Comparison of ENCODE assay signal across 11 cellular contexts in genomic region chr5:145938699-145939531, GRCh38. TPM values are rescaled to one million over a fixed set of nuclear protein-coding genes. Genes with fewer than 3 reads are reported as not detected.
DNase-seq lines count a peak whose midpoint lies in the region; ATAC-seq and TF ChIP-seq lines count a peak whose summit lies in the region.
"Had no signal": no experiment of that assay in that cellular context is flagged by ENCODE, and none has a peak within 500 bp of the region (broad histone marks: within the 10 kb centered on the region; RNA-seq: fewer than 3 reads in every experiment).

No MANE protein-coding gene starts in this region.

- no peak for DNase-seq in RWPE2 (ENCODE audit: low spot score)
- peak in 1 of 2 donors; percentile 53 for DNase-seq in foreskin keratinocyte
- no peak for DNase-seq in osteocyte (ENCODE audit: extremely low spot score, unreplicated experiment)
- DNase-seq in GM13977 (ENCODE audit: low spot score) = no peak
- DNase-seq in tibial nerve (ENCODE audit: low spot score in 2 of 2) = no peak
- DNase-seq: activated effector memory CD4-positive, alpha-beta T cell treated with anti-CD3 and anti-CD28 coated beads, Interleukin-2, amount 50 U/mL, for 16 hours; NCI-H2029; stimulated activated naive CD8-positive, alpha-beta T cell treated with anti-CD3 and anti-CD28 coated beads, Interleukin-15, amount 100 ng/mL, for 72 hours had no signal

- ATAC-seq in RWPE2 (ENCODE audit: low read depth) (no peak), foreskin keratinocyte (no peak), GM18861 (IDR thresholded peaks at IDR 0.05; ENCODE audit: unreplicated experiment) (no peak)
- ATAC-seq: stimulated activated naive CD8-positive, alpha-beta T cell treated with anti-CD3 and anti-CD28 coated beads, Interleukin-15, amount 100 ng/mL, for 72 hours had no signal

- no peaks in the 10 kb centered on the region for H3K9me3 Mint-ChIP-seq in osteocyte (ENCODE audit: unreplicated experiment)
- H3K9me3 Mint-ChIP-seq: stimulated activated naive CD8-positive, alpha-beta T cell treated with anti-CD3 and anti-CD28 coated beads, Interleukin-15, amount 100 ng/mL, for 72 hours had no signal

- H3K9ac ChIP-seq in HUES6 (ENCODE audit: low read length) (peak overlapping the region; percentile 46), skeletal muscle tissue (ENCODE audit: low read depth in 1 of 3, low read length in 3 of 3) (peak overlapping the region in 1 of 3 donors; percentile 60)

- H3K27me3 Mint-ChIP-seq in osteocyte (ENCODE audit: unreplicated experiment) = no peaks in the 10 kb centered on the region

- H3K27ac Mint-ChIP-seq in osteocyte (ENCODE audit: unreplicated experiment) = no peak overlapping the region
- H3K27ac Mint-ChIP-seq: stimulated activated naive CD8-positive, alpha-beta T cell treated with anti-CD3 and anti-CD28 coated beads, Interleukin-15, amount 100 ng/mL, for 72 hours had no signal

- no peaks in the 10 kb centered on the region for H3K36me3 ChIP-seq in HUES6 (ENCODE audit: control insufficient read depth, insufficient read depth, low read length)
- H3K36me3 ChIP-seq in RWPE2 (ENCODE audit: low read depth) = peaks cover 40% of the 10 kb centered on the region
- no peaks in the 10 kb centered on the region for H3K36me3 ChIP-seq in skeletal muscle tissue (ENCODE audit: control insufficient read depth in 3 of 3, insufficient read depth in 3 of 3, low read length in 3 of 3)
- H3K36me3 ChIP-seq in tibial nerve = no peaks in the 10 kb centered on the region

- in situ Hi-C loops in GM13977 (cut with MboI; ENCODE audit: low pct_unique_long_range_greater_than_20kb, low sequenced_read_pairs, unreplicated experiment) = no loop called here

- no peak overlapping the region for H3K4me3 Mint-ChIP-seq in osteocyte (ENCODE audit: unreplicated experiment)
- H3K4me3 Mint-ChIP-seq: stimulated activated naive CD8-positive, alpha-beta T cell treated with anti-CD3 and anti-CD28 coated beads, Interleukin-15, amount 100 ng/mL, for 72 hours had no signal

- TF ChIP-seq EP300 in tibial nerve (IDR thresholded peaks at IDR 0.05) = no peak

- H3K4me1 Mint-ChIP-seq in osteocyte (ENCODE audit: unreplicated experiment) = peaks cover 41% of the 10 kb centered on the region

- H3K36me3 Mint-ChIP-seq in osteocyte (ENCODE audit: unreplicated experiment) = no peaks in the 10 kb centered on the region

- TF ChIP-seq CTCF in RWPE2 (IDR thresholded peaks at IDR 0.05; ENCODE audit: poor library complexity, severe bottlenecking) = no peak
- TF ChIP-seq CTCF in foreskin keratinocyte (conservative IDR thresholded peaks at IDR 0.05) = no peak
- no peak for TF ChIP-seq CTCF in osteocyte (IDR thresholded peaks at IDR 0.05)
- TF ChIP-seq CTCF in GM13977 (IDR thresholded peaks at IDR 0.05; ENCODE audit: extremely low read depth, insufficient read depth, missing control alignments) = no peak
- TF ChIP-seq CTCF in tibial nerve (IDR thresholded peaks at IDR 0.05) = no peak

- 38 to 46% methylated on average over 11 of the region's 11 CpGs for WGBS in tibial nerve, 2 donors

- H3K27me3 ChIP-seq in HUES6 (ENCODE audit: control insufficient read depth, insufficient read depth, low read length) = no peaks in the 10 kb centered on the region
- no peaks in the 10 kb centered on the region for H3K27me3 ChIP-seq in RWPE2 (ENCODE audit: insufficient read depth, poor library complexity, severe bottlenecking)
- no peaks in the 10 kb centered on the region for H3K27me3 ChIP-seq in foreskin keratinocyte
- H3K27me3 ChIP-seq in skeletal muscle tissue (ENCODE audit: control insufficient read depth in 3 of 3, insufficient read depth in 3 of 3, low read length in 3 of 3) = no peaks in the 10 kb centered on the region
- peaks cover 0 to 10% of the 10 kb centered on the region in 2 donors for H3K27me3 ChIP-seq in tibial nerve

- H3K9me3 ChIP-seq in HUES6 (ENCODE audit: control insufficient read depth, insufficient read depth, low read depth, low read length) (no peaks in the 10 kb centered on the region), RWPE2 (ENCODE audit: severe bottlenecking) (no peaks in the 10 kb centered on the region), skeletal muscle tissue (ENCODE audit: control insufficient read depth in 3 of 3, low read length in 3 of 3) (no peaks in the 10 kb centered on the region), tibial nerve (no peaks in the 10 kb centered on the region)

- no peak for TF ChIP-seq POLR2A in tibial nerve (IDR thresholded peaks at IDR 0.05)

- H3K4me1 ChIP-seq in HUES6 (ENCODE audit: control insufficient read depth, insufficient read depth, low read length) (peaks cover 47% of the 10 kb centered on the region), RWPE2 (ENCODE audit: insufficient read depth, poor library complexity, severe bottlenecking) (peaks cover 54% of the 10 kb centered on the region), foreskin keratinocyte (peaks cover 39% of the 10 kb centered on the region), skeletal muscle tissue (ENCODE audit: control insufficient read depth in 3 of 3, insufficient read depth in 3 of 3, low read length in 3 of 3) (peaks cover 12 to 38% (median 24%) of the 10 kb centered on the region in 3 donors), tibial nerve (peaks cover 0 to 28% (median 0%) of the 10 kb centered on the region in 4 donors)

- H3K4me3 ChIP-seq in HUES6 (ENCODE audit: low read depth, low read length) = peak overlapping the region; percentile 50; the same call in 1 of the 2 replicates
- peak overlapping the region; percentile 45 for H3K4me3 ChIP-seq in RWPE2 (ENCODE audit: severe bottlenecking)
- peak overlapping the region; percentile 7 to 75 (median 73) for H3K4me3 ChIP-seq in skeletal muscle tissue (ENCODE audit: low read length in 3 of 3)
- H3K4me3 ChIP-seq in tibial nerve = no peak overlapping the region

- no peak overlapping the region for H3K27ac ChIP-seq in HUES6 (ENCODE audit: low read depth, low read length)
- H3K27ac ChIP-seq in RWPE2 (ENCODE audit: poor library complexity, severe bottlenecking) = peak overlapping the region; percentile 83
- peak overlapping the region; percentile 13 for H3K27ac ChIP-seq in foreskin keratinocyte
- H3K27ac ChIP-seq in skeletal muscle tissue (ENCODE audit: low read depth, low read length) = no peak overlapping the region
- no peak overlapping the region for H3K27ac ChIP-seq in tibial nerve

RNA-seq across cellular contexts. Expression of gene SH3RF2, which starts 2.5 kb away (rescaled TPM):
- 37.1 and 40.7 TPM in 2 replicates for total RNA-seq in foreskin keratinocyte
- polyA plus RNA-seq in foreskin keratinocyte = 22.9 and 23.9 TPM in 2 replicates
- total RNA-seq in skeletal muscle tissue = 3.7 TPM
- 0.38 and 0.52 TPM in 2 replicates for total RNA-seq in osteocyte
- total RNA-seq in tibial nerve = 1 to 10 TPM; 1.0 to 5.1 (median 2.0) TPM

Comparison
In these comparisons a context has a peak if more than half of its experiments do, and no peak if none do; other contexts are left out.
1. H3K27ac ChIP-seq: peak in RWPE2 (single experiment) and foreskin keratinocyte (single experiment); none in HUES6 (single experiment), skeletal muscle tissue (single experiment) and tibial nerve (0 of 4).
2. H3K4me3 ChIP-seq: peak in HUES6 (single experiment), RWPE2 (single experiment) and skeletal muscle tissue (3 of 3); none in tibial nerve (0 of 4).